ENCODE assay signal across 8 cellular contexts in the genomic region with DNA sequence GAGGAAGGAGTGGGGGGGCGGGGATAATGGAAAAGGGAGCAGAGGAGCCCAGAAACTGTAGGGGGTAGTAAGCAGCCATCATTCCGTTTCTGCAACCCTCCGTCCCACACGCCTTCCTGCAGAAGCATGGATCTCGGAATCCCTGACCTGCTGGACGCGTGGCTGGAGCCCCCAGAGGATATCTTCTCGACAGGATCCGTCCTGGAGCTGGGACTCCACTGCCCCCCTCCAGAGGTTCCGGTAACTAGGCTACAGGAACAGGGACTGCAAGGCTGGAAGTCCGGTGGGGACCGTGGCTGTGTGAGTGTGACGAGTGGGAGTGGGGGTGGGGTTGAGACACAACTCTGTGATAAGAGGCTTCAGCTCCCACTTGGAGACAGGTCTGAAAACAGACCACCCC. TPM values are rescaled to one million over a fixed set of nuclear protein-coding genes. Genes with fewer than 3 reads are reported as not detected.
DNase-seq lines count a peak whose midpoint lies in the region; TF ChIP-seq lines count a peak whose summit lies in the region.

No MANE protein-coding gene starts in this region.

- H3K4me3 ChIP-seq in MG63 (peak overlapping the region; percentile 63), dorsolateral prefrontal cortex (peak overlapping the region in 56 of 59 donors; percentile 57 to 87 (median 74)), neural progenitor cell (peak overlapping the region; percentile 64)

- H4K20me1 ChIP-seq in neural progenitor cell (ENCODE audit: low read depth) = no peaks in the 10 kb centered on the region

- H3K4me1 Mint-ChIP-seq in CD14-positive monocyte (peaks cover 58% of the 10 kb centered on the region), neural progenitor cell (peaks cover 49% of the 10 kb centered on the region)

- no peak for TF ChIP-seq CTCF in CD14-positive monocyte (IDR thresholded peaks at IDR 0.05)
- no peak for TF ChIP-seq CTCF in dorsolateral prefrontal cortex (IDR thresholded peaks at IDR 0.05 in 54 of 56, conservative IDR thresholded peaks at IDR 0.05 in 2 of 56; ENCODE audit: low read depth in 1 of 56, partially characterized antibody in 56 of 56)
- no peak for TF ChIP-seq CTCF in neural progenitor cell (IDR thresholded peaks at IDR 0.05)

- H3K4me2 ChIP-seq in neural progenitor cell = peak overlapping the region; percentile 98

- H3K9me3 Mint-ChIP-seq in CD14-positive monocyte (no peaks in the 10 kb centered on the region), neural progenitor cell (no peaks in the 10 kb centered on the region)

- H3K27me3 Mint-ChIP-seq in CD14-positive monocyte (ENCODE audit: low read depth in 3 of 3) = peaks cover 2 to 4% (median 2%) of the 10 kb centered on the region in 3 donors
- no peaks in the 10 kb centered on the region for H3K27me3 Mint-ChIP-seq in neural progenitor cell (ENCODE audit: insufficient read depth, low read depth)

- intact Hi-C loops in CD14-positive monocyte (cut with micrococcal nuclease) = no loop called here
- intact Hi-C loops in dorsolateral prefrontal cortex (cut with DNase I) = loop anchor here in 1 of 2 donors (5.0 kb wide), 1 partner anchor 171 kb away; no protein-coding TSS in a partner anchor

- peak overlapping the region; percentile 31 for H3K9ac ChIP-seq in neural progenitor cell

- H3K27ac Mint-ChIP-seq in CD14-positive monocyte (peak overlapping the region in 2 of 7 donors; percentile 91 to 97), neural progenitor cell (peak overlapping the region; percentile 99)

- H3K4me3 Mint-ChIP-seq in CD14-positive monocyte = peak overlapping the region; percentile 95 to 97
- peak overlapping the region; percentile 96 for H3K4me3 Mint-ChIP-seq in neural progenitor cell

- H2AFZ ChIP-seq in neural progenitor cell (replicated peaks) = no peak overlapping the region

- peak overlapping the region in 30 of 59 donors; percentile 19 to 98 (median 94) for H3K27ac ChIP-seq in dorsolateral prefrontal cortex
- no peak overlapping the region for H3K27ac ChIP-seq in neural progenitor cell

- H3K36me3 ChIP-seq in MG63 (peaks cover 2% of the 10 kb centered on the region), neural progenitor cell (no peaks in the 10 kb centered on the region)

- H3F3A ChIP-seq in neural progenitor cell (ENCODE audit: low read depth) = peaks cover 48% of the 10 kb centered on the region

- no peaks in the 10 kb centered on the region for H3K9me3 ChIP-seq in MG63
- no peaks in the 10 kb centered on the region for H3K9me3 ChIP-seq in neural progenitor cell (ENCODE audit: low read depth)

- H3K27me3 ChIP-seq in MG63 (no peaks in the 10 kb centered on the region), dorsolateral prefrontal cortex (no peaks in the 10 kb centered on the region), neural progenitor cell (no peaks in the 10 kb centered on the region)

- peaks cover 43% of the 10 kb centered on the region for H3K79me2 ChIP-seq in neural progenitor cell (ENCODE audit: low read depth)

- H3K36me3 Mint-ChIP-seq in CD14-positive monocyte = peaks cover 2 to 4% of the 10 kb centered on the region in 2 donors
- H3K36me3 Mint-ChIP-seq in neural progenitor cell = peaks cover 15% of the 10 kb centered on the region

- peaks cover 24% of the 10 kb centered on the region for H3K4me1 ChIP-seq in neural progenitor cell

- DNase-seq in CD14-positive monocyte (ENCODE audit: low spot score) = no peak
- DNase-seq in MG63 = no peak
- DNase-seq in dorsolateral prefrontal cortex = peak in 2 of 10 donors; percentile 23 to 40
- DNase-seq in neural progenitor cell (ENCODE audit: low spot score) = no peak
- DNase-seq in NAMALWA (ENCODE audit: low spot score) = no peak
- no peak for DNase-seq in SW 1271 (lab: John Stamatoyannopoulos, UW)
- no peak for DNase-seq in islet precursor cell
- DNase-seq in SKM-1 (lab: John Stamatoyannopoulos, UW; ENCODE audit: unreplicated experiment) = no peak

RNA-seq across cellular contexts. Expression of gene CREB3L4, which starts 0.7 kb away (rescaled TPM):
- 1 to 10 TPM; 5.0 to 6.8 TPM for polyA plus RNA-seq in CD14-positive monocyte
- 12.8 and 35.3 TPM in 2 replicates for total RNA-seq in MG63 (2014; rRNA removed; shearing (Covaris generic); ENCODE audit: low replicate concordance)
- 10 to 100 TPM in 1 of 120 experiments, 1 to 10 TPM in 119; 1.5 to 11.6 (median 4.5) TPM for total RNA-seq in dorsolateral prefrontal cortex
- total RNA-seq in neural progenitor cell (ENCODE audit: low replicate concordance) = 33.8 and 39.7 TPM in 2 replicates

RNA-seq across cellular contexts. Expression of gene SLC39A1, which starts 5.1 kb away (rescaled TPM):
- polyA plus RNA-seq in CD14-positive monocyte = 10 to 100 TPM; 82.1 to 83.1 TPM
- 154 and 223 TPM in 2 replicates for total RNA-seq in MG63 (2014; rRNA removed; shearing (Covaris generic); ENCODE audit: low replicate concordance)
- total RNA-seq in dorsolateral prefrontal cortex (10 to 100 TPM; 17.4 to 51.3 (median 26.6) TPM), neural progenitor cell (ENCODE audit: low replicate concordance) (73.2 and 131 TPM in 2 replicates)

RNA-seq across cellular contexts. Expression of gene JTB, which starts 9.1 kb away (rescaled TPM):
- 100 to 1,000 TPM; 312 to 391 TPM for polyA plus RNA-seq in CD14-positive monocyte
- 250 and 354 TPM in 2 replicates for total RNA-seq in MG63 (2014; rRNA removed; shearing (Covaris generic); ENCODE audit: low replicate concordance)
- total RNA-seq in dorsolateral prefrontal cortex (100 to 1,000 TPM in 5 of 120 experiments, 10 to 100 TPM in 115; 59.2 to 132 (median 78.9) TPM), neural progenitor cell (ENCODE audit: low replicate concordance) (47.7 and 94.7 TPM in 2 replicates)

RNA-seq across cellular contexts. Expression of gene CRTC2, which starts 10.0 kb away (rescaled TPM):
- polyA plus RNA-seq in CD14-positive monocyte = 10 to 100 TPM; 13.7 to 21.2 TPM
- 0.96 and 3.6 TPM in 2 replicates for total RNA-seq in MG63 (2014; rRNA removed; shearing (Covaris generic); ENCODE audit: low replicate concordance)
- total RNA-seq in dorsolateral prefrontal cortex (10 to 100 TPM; 27.2 to 70.2 (median 45.4) TPM), neural progenitor cell (ENCODE audit: low replicate concordance) (6.7 and 14.2 TPM in 2 replicates)

RNA-seq across cellular contexts. Expression of gene RAB13, which starts 17.7 kb away (rescaled TPM):
- 1 to 10 TPM; 3.9 to 5.1 TPM for polyA plus RNA-seq in CD14-positive monocyte
- 11.3 and 13.3 TPM in 2 replicates for total RNA-seq in MG63 (2014; rRNA removed; shearing (Covaris generic); ENCODE audit: low replicate concordance)
- total RNA-seq in dorsolateral prefrontal cortex = 10 to 100 TPM; 10.1 to 72.2 (median 23.7) TPM
- total RNA-seq in neural progenitor cell (ENCODE audit: low replicate concordance) = 14.3 and 15.1 TPM in 2 replicates
